In the genomic region with DNA sequence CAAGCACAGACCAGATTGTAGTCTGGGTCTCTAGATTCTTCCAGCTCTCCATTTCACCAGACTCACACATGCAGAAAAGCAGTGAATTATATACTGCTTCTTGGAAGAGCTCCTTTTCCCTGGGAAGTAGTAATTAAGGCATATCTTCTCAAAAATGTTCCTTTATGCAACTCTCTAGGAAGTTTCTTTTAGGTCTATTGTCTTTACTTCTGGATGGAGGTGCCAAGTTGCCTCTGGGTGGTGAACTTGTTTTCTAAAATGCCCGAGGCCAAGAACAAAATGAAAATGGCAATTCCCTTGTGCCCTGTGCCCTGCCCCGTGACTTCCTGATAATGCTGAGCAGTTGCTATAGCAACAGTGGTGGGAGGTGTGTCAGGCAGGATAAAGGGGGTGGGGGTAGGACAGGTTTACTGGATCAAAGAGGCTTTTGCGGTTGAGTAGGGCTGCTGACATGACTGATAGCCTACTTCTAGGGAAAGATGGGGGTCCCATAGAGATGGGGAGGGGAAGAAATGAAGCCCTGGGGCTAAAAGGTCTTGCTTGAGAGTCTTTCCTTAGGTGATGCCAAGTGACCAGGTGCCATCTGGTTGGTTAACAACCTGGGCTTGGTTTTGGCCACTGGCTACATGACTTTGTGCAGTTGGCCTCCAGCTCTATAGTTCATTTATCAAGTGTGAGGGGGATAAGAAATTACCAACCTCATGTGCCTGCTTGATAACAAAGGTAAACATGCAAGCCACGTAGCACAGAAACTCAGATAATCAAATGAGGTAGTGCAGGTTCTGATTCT, we compare ENCODE assay signal across 15 cellular contexts. TPM values are rescaled to one million over a fixed set of nuclear protein-coding genes. Genes with fewer than 3 reads are reported as not detected.
DNase-seq lines count a peak whose midpoint lies in the region; ATAC-seq and TF ChIP-seq lines count a peak whose summit lies in the region.
"Had no signal": no experiment of that assay in that cellular context is flagged by ENCODE, and none has a peak within 500 bp of the region (broad histone marks: within the 10 kb centered on the region; RNA-seq: fewer than 3 reads in every experiment).

No MANE protein-coding gene starts in this region.

- whole genome bisulfite sequencing in heart left ventricle, 4 donors = 53 to 66% (median 57%) methylated on average over 4 of the region's 4 CpGs

- H3K4me1 ChIP-seq in heart left ventricle = peaks cover 0 to 45% (median 24%) of the 10 kb centered on the region in 12 donors
- peaks cover 0 to 24% of the 10 kb centered on the region in 2 donors for H3K4me1 ChIP-seq in right atrium auricular region
- H3K4me1 ChIP-seq in muscle layer of duodenum (ENCODE audit: control insufficient read depth in 1 of 2, insufficient read depth in 2 of 2, low read length in 2 of 2) = peaks cover 18 to 23% of the 10 kb centered on the region in 2 donors
- peaks cover 7% of the 10 kb centered on the region for H3K4me1 ChIP-seq in upper lobe of right lung

- no peaks in the 10 kb centered on the region for H3K9me3 ChIP-seq in heart left ventricle
- H3K9me3 ChIP-seq in right atrium auricular region = no peaks in the 10 kb centered on the region
- H3K9me3 ChIP-seq in muscle layer of duodenum (ENCODE audit: control insufficient read depth in 1 of 2, low read length in 2 of 2) = no peaks in the 10 kb centered on the region
- H3K9me3 ChIP-seq in upper lobe of right lung = no peaks in the 10 kb centered on the region
- H3K9me3 ChIP-seq: MG63 had no signal

- H3K27ac ChIP-seq in heart left ventricle (peak overlapping the region in 11 of 12 donors; percentile 41 to 68 (median 57)), right atrium auricular region (peak overlapping the region in 1 of 2 donors; percentile 56), muscle layer of duodenum (ENCODE audit: low read length) (peak overlapping the region; percentile 17), upper lobe of right lung (peak overlapping the region; percentile 17)
- H3K27ac ChIP-seq: VCaP had no signal

- no peaks in the 10 kb centered on the region for H3K9me3 Mint-ChIP-seq in chondrocyte (ENCODE audit: low read depth)
- H3K9me3 Mint-ChIP-seq: activated naive CD4-positive, alpha-beta T cell treated with anti-CD3 and anti-CD28 coated beads, Interleukin-2, amount 50 U/mL, for 72 hours had no signal

- TF ChIP-seq POLR2A in heart left ventricle (IDR thresholded peaks at IDR 0.05) = no peak

- no peaks in the 10 kb centered on the region for H3K27me3 Mint-ChIP-seq in chondrocyte (ENCODE audit: low read depth)

- intact Hi-C loops in heart left ventricle (cut with DNase I) (no loop called here), upper lobe of right lung (cut with DNase I) (no loop called here)

- H3K4me3 Mint-ChIP-seq in chondrocyte (ENCODE audit: unreplicated experiment) = no peak overlapping the region
- H3K4me3 Mint-ChIP-seq: activated CD8-positive, alpha-beta memory T cell treated with anti-CD3 and anti-CD28 coated beads, Interleukin-2, amount 10 ng/mL, durations not matched to agents 7 days and 5 days; memory B cell had no signal

- ATAC-seq in heart left ventricle (peak in 3 of 4 donors; percentile 26 to 34 (median 30)), upper lobe of right lung (no peak), HG03469 (IDR thresholded peaks at IDR 0.05; ENCODE audit: unreplicated experiment) (no peak)
- ATAC-seq: activated CD8-positive, alpha-beta memory T cell treated with anti-CD3 and anti-CD28 coated beads, Interleukin-2, amount 10 ng/mL, durations not matched to agents 7 days and 5 days; activated naive CD4-positive, alpha-beta T cell treated with anti-CD3 and anti-CD28 coated beads, Interleukin-2, amount 50 U/mL, for 72 hours had no signal

- H3K27me3 ChIP-seq in heart left ventricle (no peaks in the 10 kb centered on the region), right atrium auricular region (no peaks in the 10 kb centered on the region), muscle layer of duodenum (ENCODE audit: low read depth, low read length) (no peaks in the 10 kb centered on the region), upper lobe of right lung (peaks cover 8% of the 10 kb centered on the region)
- H3K27me3 ChIP-seq: MG63 had no signal

- peaks cover 30% of the 10 kb centered on the region for H3K36me3 Mint-ChIP-seq in chondrocyte (ENCODE audit: low read depth)
- H3K36me3 Mint-ChIP-seq: activated CD8-positive, alpha-beta memory T cell treated with anti-CD3 and anti-CD28 coated beads, Interleukin-2, amount 10 ng/mL, durations not matched to agents 7 days and 5 days; activated naive CD4-positive, alpha-beta T cell treated with anti-CD3 and anti-CD28 coated beads, Interleukin-2, amount 50 U/mL, for 72 hours; memory B cell had no signal

- H3K36me3 ChIP-seq in heart left ventricle (no peaks in the 10 kb centered on the region), right atrium auricular region (no peaks in the 10 kb centered on the region), muscle layer of duodenum (ENCODE audit: control insufficient read depth in 1 of 2, insufficient read depth in 2 of 2, low read length in 2 of 2) (no peaks in the 10 kb centered on the region), upper lobe of right lung (no peaks in the 10 kb centered on the region)
- H3K36me3 ChIP-seq: MG63 had no signal

- peak overlapping the region; percentile 94 for H3K27ac Mint-ChIP-seq in chondrocyte (ENCODE audit: unreplicated experiment)
- H3K27ac Mint-ChIP-seq: activated CD8-positive, alpha-beta memory T cell treated with anti-CD3 and anti-CD28 coated beads, Interleukin-2, amount 10 ng/mL, durations not matched to agents 7 days and 5 days; activated naive CD4-positive, alpha-beta T cell treated with anti-CD3 and anti-CD28 coated beads, Interleukin-2, amount 50 U/mL, for 72 hours; memory B cell had no signal

- DNase-seq in heart left ventricle = no peak
- DNase-seq in right atrium auricular region (ENCODE audit: low spot score) = no peak
- DNase-seq in chondrocyte (ENCODE audit: low spot score) = no peak
- no peak for DNase-seq in upper lobe of right lung
- no peak for DNase-seq in globus pallidus (ENCODE audit: low spot score)
- no peak for DNase-seq in GM13977 (ENCODE audit: low spot score)
- DNase-seq: activated CD8-positive, alpha-beta memory T cell treated with anti-CD3 and anti-CD28 coated beads, Interleukin-2, amount 10 ng/mL, durations not matched to agents 7 days and 5 days; DMS53; MG63; trophoblast cell had no signal

- no peak overlapping the region for H3K4me3 ChIP-seq in heart left ventricle
- no peak overlapping the region for H3K4me3 ChIP-seq in right atrium auricular region
- H3K4me3 ChIP-seq in muscle layer of duodenum (ENCODE audit: low read depth in 1 of 2, low read length in 2 of 2) = no peak overlapping the region
- no peak overlapping the region for H3K4me3 ChIP-seq in upper lobe of right lung
- H3K4me3 ChIP-seq: MG63 had no signal

- H3K4me1 Mint-ChIP-seq in chondrocyte (ENCODE audit: low read depth) = peaks cover 80% of the 10 kb centered on the region
- H3K4me1 Mint-ChIP-seq: activated CD8-positive, alpha-beta memory T cell treated with anti-CD3 and anti-CD28 coated beads, Interleukin-2, amount 10 ng/mL, durations not matched to agents 7 days and 5 days had no signal

- in situ Hi-C loops in GM13977 (cut with MboI; ENCODE audit: low pct_unique_long_range_greater_than_20kb, low sequenced_read_pairs, unreplicated experiment) = no loop called here

- TF ChIP-seq CTCF in heart left ventricle (IDR thresholded peaks at IDR 0.05) = no peak
- no peak for TF ChIP-seq CTCF in right atrium auricular region (IDR thresholded peaks at IDR 0.05)
- no peak for TF ChIP-seq CTCF in chondrocyte (IDR thresholded peaks at IDR 0.05)
- no peak for TF ChIP-seq CTCF in upper lobe of right lung (IDR thresholded peaks at IDR 0.05)
- TF ChIP-seq CTCF in GM13977 (IDR thresholded peaks at IDR 0.05; ENCODE audit: extremely low read depth, insufficient read depth, missing control alignments) = no peak

RNA-seq across cellular contexts. Expression of a gene that starts 11.8 kb away (rescaled TPM):
- total RNA-seq in heart left ventricle (100 to 1,000 TPM in 6 of 9 donors, 10 to 100 TPM in 3; 57.2 to 326 (median 113) TPM), right atrium auricular region (100 to 1,000 TPM; 255 to 508 TPM), chondrocyte (1,045 to 1,857 TPM (median 1,848 TPM) in 3 replicates), upper lobe of right lung (46.1 TPM)
- 100 to 1,000 TPM in 1 of 2 donors, 10 to 100 TPM in 1; 90.7 to 172 TPM for polyA plus RNA-seq in heart left ventricle

RNA-seq across cellular contexts. Expression of a gene that starts 50.3 kb away (rescaled TPM):
- total RNA-seq in heart left ventricle = 100 to 1,000 TPM in 8 of 9 donors, 10 to 100 TPM in 1; 83.1 to 441 (median 157) TPM
- polyA plus RNA-seq in heart left ventricle = 100 to 1,000 TPM in 1 of 2 donors, 10 to 100 TPM in 1; 58.2 to 108 TPM
- 100 to 1,000 TPM; 169 to 554 TPM for total RNA-seq in right atrium auricular region
- 403 to 502 TPM (median 500 TPM) in 3 replicates for total RNA-seq in chondrocyte
- 169 TPM for total RNA-seq in upper lobe of right lung

Comparison
In these comparisons a context has a peak if more than half of its experiments do, and no peak if none do; other contexts are left out.
1. ATAC-seq: peak in heart left ventricle (3 of 4); none in upper lobe of right lung (single experiment) and HG03469 (single experiment).